Comparison of ENCODE assay signal across 8 cellular contexts in genomic region chr1:11735854-11736745, GRCh38. TPM values are rescaled to one million over a fixed set of nuclear protein-coding genes. Genes with fewer than 3 reads are reported as not detected.
DNase-seq lines count a peak whose midpoint lies in the region; ATAC-seq and TF ChIP-seq lines count a peak whose summit lies in the region.

A gene with protein sequence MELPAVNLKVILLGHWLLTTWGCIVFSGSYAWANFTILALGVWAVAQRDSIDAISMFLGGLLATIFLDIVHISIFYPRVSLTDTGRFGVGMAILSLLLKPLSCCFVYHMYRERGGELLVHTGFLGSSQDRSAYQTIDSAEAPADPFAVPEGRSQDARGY (plus strand): TSS chr1:11736136. CDS start chr1:11736209, 73 bp downstream.

- DNase-seq in CD4-positive, alpha-beta memory T cell = peak; percentile 77 to 89 (median 79)
- DNase-seq in RWPE2 (ENCODE audit: low spot score) (peak; percentile 92), fibroblast of peridontal ligament (ENCODE audit: extremely low read depth) (peak; percentile 88), natural killer cell (peak; percentile 84)
- DNase-seq in activated T-helper 2 cell treated with anti-CD3 and anti-CD28 coated beads, Interferon-gamma antibody, Interleukin-2, Interleukin-4, amounts not matched to agents 10 μg/mL and 5 μg/mL and 100 μg/mL, durations not matched to agents 14 hours and 24 hours and 36 hours (ENCODE audit: low spot score) = peak; percentile 83
- DNase-seq in stimulated activated naive CD4-positive, alpha-beta T cell (lab: John Stamatoyannopoulos, UW) = peak; percentile 57 to 87 (median 71)

- H3K4me3 Mint-ChIP-seq in CD4-positive, alpha-beta memory T cell = peak within 1 kb of the TSS; percentile 89 to 97 (median 92)
- peak within 1 kb of the TSS; percentile 96 for H3K4me3 Mint-ChIP-seq in activated T-helper 2 cell treated with anti-CD3 and anti-CD28 coated beads, Interferon-gamma antibody, Interleukin-2, Interleukin-4, amounts not matched to agents 10 μg/mL and 5 μg/mL and 100 μg/mL, durations not matched to agents 14 hours and 24 hours and 36 hours (ENCODE audit: low read depth)
- H3K4me3 Mint-ChIP-seq in natural killer cell = peak within 1 kb of the TSS; percentile 93

- H3K27ac ChIP-seq in CD4-positive, alpha-beta memory T cell (ENCODE audit: low read depth, low read length) = peak within 1 kb of the TSS; percentile 81
- H3K27ac ChIP-seq in KOPT-K1 (ENCODE audit: low read depth, low read length, poor library complexity, severe bottlenecking) (peak within 1 kb of the TSS; percentile 61), RWPE2 (ENCODE audit: poor library complexity, severe bottlenecking) (peak within 1 kb of the TSS; percentile 95)

- peak within 1 kb of the TSS; percentile 84 to 93 for H3K4me3 ChIP-seq in CD4-positive, alpha-beta memory T cell (ENCODE audit: low read length in 2 of 2)
- H3K4me3 ChIP-seq in RWPE2 (ENCODE audit: severe bottlenecking) = peak within 1 kb of the TSS; percentile 87

- H3K27me3 Mint-ChIP-seq in CD4-positive, alpha-beta memory T cell = no peaks in the 10 kb centered on the region
- H3K27me3 Mint-ChIP-seq in activated T-helper 2 cell treated with anti-CD3 and anti-CD28 coated beads, Interferon-gamma antibody, Interleukin-2, Interleukin-4, amounts not matched to agents 10 μg/mL and 5 μg/mL and 100 μg/mL, durations not matched to agents 14 hours and 24 hours and 36 hours (ENCODE audit: low read depth) = peaks cover 6% of the 10 kb centered on the region
- H3K27me3 Mint-ChIP-seq in natural killer cell (ENCODE audit: low read depth in 2 of 2) = no peaks in the 10 kb centered on the region

- H3K9me3 ChIP-seq in CD4-positive, alpha-beta memory T cell (ENCODE audit: control insufficient read depth in 1 of 2, low read length in 2 of 2) = no peaks in the 10 kb centered on the region
- H3K9me3 ChIP-seq in KOPT-K1 (ENCODE audit: insufficient read depth, low read length, poor library complexity, severe bottlenecking) = no peaks in the 10 kb centered on the region
- no peaks in the 10 kb centered on the region for H3K9me3 ChIP-seq in RWPE2 (ENCODE audit: severe bottlenecking)

- peaks cover 39 to 81% (median 56%) of the 10 kb centered on the region in 4 donors for H3K4me1 Mint-ChIP-seq in CD4-positive, alpha-beta memory T cell
- H3K4me1 Mint-ChIP-seq in activated T-helper 2 cell treated with anti-CD3 and anti-CD28 coated beads, Interferon-gamma antibody, Interleukin-2, Interleukin-4, amounts not matched to agents 10 μg/mL and 5 μg/mL and 100 μg/mL, durations not matched to agents 14 hours and 24 hours and 36 hours (ENCODE audit: low read depth) = peaks cover 45% of the 10 kb centered on the region
- H3K4me1 Mint-ChIP-seq in natural killer cell = peaks cover 70 to 74% of the 10 kb centered on the region in 2 donors

- H3K9me3 Mint-ChIP-seq in CD4-positive, alpha-beta memory T cell = no peaks in the 10 kb centered on the region
- H3K9me3 Mint-ChIP-seq in activated T-helper 2 cell treated with anti-CD3 and anti-CD28 coated beads, Interferon-gamma antibody, Interleukin-2, Interleukin-4, amounts not matched to agents 10 μg/mL and 5 μg/mL and 100 μg/mL, durations not matched to agents 14 hours and 24 hours and 36 hours = no peaks in the 10 kb centered on the region
- no peaks in the 10 kb centered on the region for H3K9me3 Mint-ChIP-seq in natural killer cell

- peak within 1 kb of the TSS; percentile 44 to 93 (median 87) for H3K27ac Mint-ChIP-seq in CD4-positive, alpha-beta memory T cell
- H3K27ac Mint-ChIP-seq in activated T-helper 2 cell treated with anti-CD3 and anti-CD28 coated beads, Interferon-gamma antibody, Interleukin-2, Interleukin-4, amounts not matched to agents 10 μg/mL and 5 μg/mL and 100 μg/mL, durations not matched to agents 14 hours and 24 hours and 36 hours = peak within 1 kb of the TSS; percentile 75
- H3K27ac Mint-ChIP-seq in natural killer cell = peak within 1 kb of the TSS; percentile 87 to 98

- CTCF ChIA-PET in CD4-positive, alpha-beta memory T cell (lab: Charles Lee; ENCODE audit: partially characterized antibody) = interaction anchor here (0.8 to 3.6 kb wide), 8 partner anchors 8 to 92 kb away, joined by 3 to 20 read pairs (median 3); partner anchors contain the start of gene FBXO6

- no peaks in the 10 kb centered on the region for H3K36me3 ChIP-seq in CD4-positive, alpha-beta memory T cell (ENCODE audit: insufficient read depth, low read length)
- H3K36me3 ChIP-seq in KOPT-K1 (ENCODE audit: insufficient read depth, low read length) (no peaks in the 10 kb centered on the region), RWPE2 (ENCODE audit: low read depth) (0 out of 2 replicates have a peak, but pooled peaks cover 4% of the 10 kb centered on the region)

- peaks cover 60% of the 10 kb centered on the region for H3K4me1 ChIP-seq in CD4-positive, alpha-beta memory T cell (ENCODE audit: insufficient read depth, low read length)
- peaks cover 30% of the 10 kb centered on the region for H3K4me1 ChIP-seq in RWPE2 (ENCODE audit: insufficient read depth, poor library complexity, severe bottlenecking)

- H3K27me3 ChIP-seq in CD4-positive, alpha-beta memory T cell (ENCODE audit: insufficient read depth, low read length) = no peaks in the 10 kb centered on the region
- H3K27me3 ChIP-seq in RWPE2 (ENCODE audit: insufficient read depth, poor library complexity, severe bottlenecking) = no peaks in the 10 kb centered on the region

- ATAC-seq in GM21381 (IDR thresholded peaks at IDR 0.05; ENCODE audit: unreplicated experiment) (peak; percentile 68), RWPE2 (ENCODE audit: low read depth) (peak; percentile 60), natural killer cell (peak; percentile 67 to 78 (median 74))

- TF ChIP-seq CTCF in RWPE2 (IDR thresholded peaks at IDR 0.05; ENCODE audit: poor library complexity, severe bottlenecking) = no peak
- no peak for TF ChIP-seq CTCF in natural killer cell (IDR thresholded peaks at IDR 0.05)

- POLR2A ChIA-PET in CD4-positive, alpha-beta memory T cell (lab: Charles Lee; ENCODE audit: partially characterized antibody) = interaction anchor here (0.6 to 4.4 kb wide), 13 partner anchors 8 to 723 kb away, joined by 3 to 31 read pairs (median 4); partner anchors contain the start of genes CLCN6, FBXO44, FBXO6 and MTHFR

- H3K36me3 Mint-ChIP-seq in CD4-positive, alpha-beta memory T cell = peaks cover 0 to 2% of the 10 kb centered on the region in 2 donors
- peaks cover 2% of the 10 kb centered on the region for H3K36me3 Mint-ChIP-seq in activated T-helper 2 cell treated with anti-CD3 and anti-CD28 coated beads, Interferon-gamma antibody, Interleukin-2, Interleukin-4, amounts not matched to agents 10 μg/mL and 5 μg/mL and 100 μg/mL, durations not matched to agents 14 hours and 24 hours and 36 hours (ENCODE audit: low read depth)
- no peaks in the 10 kb centered on the region for H3K36me3 Mint-ChIP-seq in natural killer cell

- intact Hi-C loops in CD4-positive, alpha-beta memory T cell (cut with micrococcal nuclease) = loop anchor here (2.0 kb wide), 2 partner anchors 17 to 71 kb away; partner anchors contain the start of gene CLCN6
- intact Hi-C loops in activated T-helper 2 cell treated with anti-CD3 and anti-CD28 coated beads, Interferon-gamma antibody, Interleukin-2, Interleukin-4, amounts not matched to agents 10 μg/mL and 5 μg/mL and 100 μg/mL, durations not matched to agents 14 hours and 24 hours and 36 hours (cut with micrococcal nuclease) = loop anchor here (5.0 kb wide), 1 partner anchor 54 kb away; the partner anchor contains the start of gene MAD2L2
- intact Hi-C loops in natural killer cell (cut with micrococcal nuclease) = loop anchor here (2.0 to 10.0 kb wide), 2 partner anchors 67 to 471 kb away; partner anchors contain the start of gene MTOR

RNA-seq across cellular contexts. Expression of the gene that starts here (rescaled TPM):
- 10 to 100 TPM; 19.0 to 21.7 TPM for total RNA-seq in CD4-positive, alpha-beta memory T cell
- polyA plus RNA-seq in CD4-positive, alpha-beta memory T cell = 10 to 100 TPM; 53.4 to 76.9 TPM
- total RNA-seq in activated T-helper 2 cell treated with anti-CD3 and anti-CD28 coated beads, Interferon-gamma antibody, Interleukin-2, Interleukin-4, amounts not matched to agents 10 μg/mL and 5 μg/mL and 100 μg/mL, durations not matched to agents 14 hours and 24 hours and 36 hours = 8.6 and 9.7 TPM in 2 replicates
- 100 to 1,000 TPM in 2 of 3 donors, 10 to 100 TPM in 1; 94.6 to 122 (median 104) TPM for total RNA-seq in natural killer cell

Comparison
In these comparisons a context has a peak if more than half of its experiments do, and no peak if none do; other contexts are left out.
1. Peak in every context shown above with its lines: DNase-seq, ATAC-seq, H3K4me3 ChIP-seq and H3K27ac ChIP-seq.